Comparison of ENCODE assay signal across 8 cellular contexts in the genomic region with DNA sequence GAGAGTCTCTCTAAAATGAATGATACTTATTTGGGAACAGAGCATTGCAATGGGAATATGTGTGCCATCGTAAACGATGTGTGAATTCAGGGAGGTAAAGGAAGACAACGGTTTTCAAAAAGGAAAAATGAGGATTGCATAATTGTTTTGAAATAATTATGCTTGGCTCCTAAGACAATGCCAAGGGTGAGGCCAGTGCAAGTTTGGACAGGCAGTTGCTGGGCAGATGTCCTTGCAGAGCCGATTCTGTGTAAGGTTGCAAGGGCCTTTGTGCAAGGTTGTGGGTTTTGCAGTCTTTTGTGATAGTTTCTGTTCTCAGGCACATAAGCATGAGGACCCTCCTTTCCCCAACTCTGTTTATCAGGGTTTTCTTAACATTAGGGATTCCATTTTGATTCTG.
"Had no signal": no experiment of that assay in that cellular context is flagged by ENCODE, and none has a peak within 500 bp of the region (broad histone marks: within the 10 kb centered on the region; RNA-seq: fewer than 3 reads in every experiment).

No MANE protein-coding gene starts in this region.

- DNase-seq: HFFc6 had no signal

- H3K27me3 Mint-ChIP-seq: IgD-negative memory B cell had no signal

- H2AFZ ChIP-seq: GM23338 had no signal

- ATAC-seq: GM23338, HCT116 had no signal

- H3K27ac Mint-ChIP-seq: GM23338, HFFc6, IgD-negative memory B cell had no signal

- H3K4me3 Mint-ChIP-seq: GM23338, HFFc6, IgD-negative memory B cell had no signal

- H3K4me1 Mint-ChIP-seq: GM23338, IgD-negative memory B cell had no signal

- H3K36me3 Mint-ChIP-seq: IgD-negative memory B cell had no signal

- H3K36me3 ChIP-seq: HAP-1 had no signal

- H3K4me3 ChIP-seq: GM23338, HAP-1 had no signal

- FAIRE-seq: H1, H54, HepG2 had no signal

- H3K4me2 ChIP-seq: GM23338 had no signal

- H3K4me1 ChIP-seq: HAP-1 had no signal
